In genomic region chr14:85415015-85415712, GRCh38 we compare ENCODE assay signal across 8 cellular contexts.
DNase-seq lines count a peak whose midpoint lies in the region; ATAC-seq and TF ChIP-seq lines count a peak whose summit lies in the region.

No MANE protein-coding gene starts in this region.

- ATAC-seq in natural killer cell treated with Interleukin-12 subunit alpha and Interleukin-12 subunit beta and Interleukin-15 and Interleukin-18, amount 100 ng/mL, for 72 hours = no peak
- ATAC-seq in natural killer cell (no peak), GM21529 (IDR thresholded peaks at IDR 0.05; ENCODE audit: unreplicated experiment) (no peak)

- H3K4me3 Mint-ChIP-seq in natural killer cell treated with Interleukin-12 subunit alpha and Interleukin-12 subunit beta and Interleukin-15 and Interleukin-18, amount 100 ng/mL, for 72 hours = peak overlapping the region; percentile 2
- H3K4me3 Mint-ChIP-seq in natural killer cell = no peak overlapping the region

- peaks cover 8% of the 10 kb centered on the region for H3K36me3 Mint-ChIP-seq in natural killer cell treated with Interleukin-12 subunit alpha and Interleukin-12 subunit beta and Interleukin-15 and Interleukin-18, amount 100 ng/mL, for 72 hours
- no peaks in the 10 kb centered on the region for H3K36me3 Mint-ChIP-seq in natural killer cell

- peaks cover 12% of the 10 kb centered on the region for H3K9me3 Mint-ChIP-seq in natural killer cell treated with Interleukin-12 subunit alpha and Interleukin-12 subunit beta and Interleukin-15 and Interleukin-18, amount 100 ng/mL, for 72 hours
- peaks cover 2 to 3% of the 10 kb centered on the region in 2 donors for H3K9me3 Mint-ChIP-seq in natural killer cell

- in situ Hi-C loops in astrocyte of the spinal cord (cut with HindIII; ENCODE audit: low sequenced_read_pairs) = no loop called here

- peaks cover 0 to 24% of the 10 kb centered on the region in 2 donors for H3K4me1 Mint-ChIP-seq in natural killer cell treated with Interleukin-12 subunit alpha and Interleukin-12 subunit beta and Interleukin-15 and Interleukin-18, amount 100 ng/mL, for 72 hours (ENCODE audit: low read depth in 2 of 2)
- peaks cover 0 to 5% of the 10 kb centered on the region in 2 donors for H3K4me1 Mint-ChIP-seq in natural killer cell

- no peaks in the 10 kb centered on the region for H3K27me3 Mint-ChIP-seq in natural killer cell treated with Interleukin-12 subunit alpha and Interleukin-12 subunit beta and Interleukin-15 and Interleukin-18, amount 100 ng/mL, for 72 hours
- H3K27me3 Mint-ChIP-seq in natural killer cell (ENCODE audit: low read depth in 2 of 2) = no peaks in the 10 kb centered on the region

- H3K27ac Mint-ChIP-seq in natural killer cell treated with Interleukin-12 subunit alpha and Interleukin-12 subunit beta and Interleukin-15 and Interleukin-18, amount 100 ng/mL, for 72 hours = peak overlapping the region; percentile 0 to 86
- H3K27ac Mint-ChIP-seq in natural killer cell = no peak overlapping the region

- intact Hi-C loops in natural killer cell (cut with micrococcal nuclease) = no loop called here

- TF ChIP-seq CTCF in natural killer cell (IDR thresholded peaks at IDR 0.05) = no peak
- peak; percentile 62 for TF ChIP-seq CTCF in astrocyte of the spinal cord (IDR thresholded peaks at IDR 0.05; ENCODE audit: low read depth, low read length)

- no peak for DNase-seq in natural killer cell treated with Interleukin-12 subunit alpha and Interleukin-12 subunit beta and Interleukin-15 and Interleukin-18, amount 100 ng/mL, for 72 hours (ENCODE audit: low spot score)
- DNase-seq in natural killer cell = no peak
- peak; percentile 94 for DNase-seq in astrocyte of the spinal cord (ENCODE audit: low read depth, low spot score)
- peak; percentile 94 for DNase-seq in kidney tubule cell (ENCODE audit: low spot score)
- no peak for DNase-seq in effector CD4-positive, alpha-beta T cell
- DNase-seq in activated CD8-positive, alpha-beta memory T cell treated with anti-CD3 and anti-CD28 coated beads for 24 hours = no peak
- no peak for DNase-seq in ecto neural progenitor cell (ENCODE audit: low spot score)

- H3K4me3 ChIP-seq in astrocyte of the spinal cord (ENCODE audit: low read depth, low read length) = no peak overlapping the region

Comparison
In these comparisons a context has a peak if more than half of its experiments do, and no peak if none do; other contexts are left out.
1. H3K27ac Mint-ChIP-seq: peak in natural killer cell treated with Interleukin-12 subunit alpha and Interleukin-12 subunit beta and Interleukin-15 and Interleukin-18, amount 100 ng/mL, for 72 hours (2 of 2); none in natural killer cell (0 of 2).
2. DNase-seq: peak in astrocyte of the spinal cord (single experiment) and kidney tubule cell (single experiment); none in natural killer cell treated with Interleukin-12 subunit alpha and Interleukin-12 subunit beta and Interleukin-15 and Interleukin-18, amount 100 ng/mL, for 72 hours (single experiment), natural killer cell (single experiment), effector CD4-positive, alpha-beta T cell (single experiment), activated CD8-positive, alpha-beta memory T cell treated with anti-CD3 and anti-CD28 coated beads for 24 hours (single experiment) and ecto neural progenitor cell (single experiment).